In genomic region chr11:66494935-66495334, GRCh38 we compare ENCODE assay signal across 1 cellular context.
TF ChIP-seq lines count a peak whose summit lies in the region.

No MANE protein-coding gene starts in this region.

TF ChIP-seq in Ishikawa, 13 proteins besides CTCF, POLR2A, EP300 and RAD21:
- no peak for TF ChIP-seq NFIC (IDR thresholded peaks at IDR 0.05)
- no peak for TF ChIP-seq TEAD4 (IDR thresholded peaks at IDR 0.05)
- no peak for TF ChIP-seq USF1 (IDR thresholded peaks at IDR 0.05)
- TF ChIP-seq, protein P1, sequence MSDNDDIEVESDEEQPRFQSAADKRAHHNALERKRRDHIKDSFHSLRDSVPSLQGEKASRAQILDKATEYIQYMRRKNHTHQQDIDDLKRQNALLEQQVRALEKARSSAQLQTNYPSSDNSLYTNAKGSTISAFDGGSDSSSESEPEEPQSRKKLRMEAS (IDR thresholded peaks at IDR 0.05): no peak
- TF ChIP-seq CEBPB (IDR thresholded peaks at IDR 0.05): no peak
- no peak for TF ChIP-seq ZBTB7A (IDR thresholded peaks at IDR 0.05; ENCODE audit: low read depth)
- no peak for TF ChIP-seq TAF1 (IDR thresholded peaks at IDR 0.05; ENCODE audit: low read depth)
- TF ChIP-seq EGR1 (IDR thresholded peaks at IDR 0.05): no peak
- TF ChIP-seq CREB1 (IDR thresholded peaks at IDR 0.05; ENCODE audit: low read depth): no peak
- TF ChIP-seq YY1 (IDR thresholded peaks at IDR 0.05; ENCODE audit: low read depth): no peak
